In genomic region chr22:38531251-38531956, GRCh38 we compare ENCODE assay signal across 12 cellular contexts. TPM values are rescaled to one million over a fixed set of nuclear protein-coding genes. Genes with fewer than 3 reads are reported as not detected.
DNase-seq lines count a peak whose midpoint lies in the region; ATAC-seq, FAIRE-seq and TF ChIP-seq lines count a peak whose summit lies in the region.
"Had no signal": no experiment of that assay in that cellular context is flagged by ENCODE, and none has a peak within 500 bp of the region (broad histone marks: within the 10 kb centered on the region; RNA-seq: fewer than 3 reads in every experiment).

No MANE protein-coding gene starts in this region.

- TF ChIP-seq CTCF in smooth muscle cell (IDR thresholded peaks at IDR 0.05; ENCODE audit: borderline replicate concordance, insufficient read depth, poor library complexity, severe bottlenecking), result no peak
- no peak for TF ChIP-seq CTCF in HepG2 (CRISPR knock-in tag; IDR thresholded peaks at IDR 0.05)

- H4K20me1 ChIP-seq in smooth muscle cell (ENCODE audit: low read depth) (no peaks in the 10 kb centered on the region), HepG2 (ENCODE audit: insufficient read depth, low read length) (no peaks in the 10 kb centered on the region)

- H3K9me3 Mint-ChIP-seq in activated CD8-positive, alpha-beta memory T cell treated with anti-CD3 and anti-CD28 coated beads, Interleukin-2, amount 10 ng/mL, durations not matched to agents 7 days and 5 days (ENCODE audit: low read depth), result no peaks in the 10 kb centered on the region
- H3K9me3 Mint-ChIP-seq in activated naive CD4-positive, alpha-beta T cell treated with anti-CD3 and anti-CD28 coated beads, Interleukin-2, amount 50 U/mL, for 72 hours, result no peaks in the 10 kb centered on the region

- TF ChIP-seq RAD21 in HepG2 (CRISPR knock-in tag; IDR thresholded peaks at IDR 0.05), result no peak

- no peaks in the 10 kb centered on the region for H3K27me3 ChIP-seq in smooth muscle cell (ENCODE audit: low read depth)
- H3K27me3 ChIP-seq in HepG2 (ENCODE audit: control insufficient read depth in 1 of 2, insufficient read depth in 2 of 2, low read length in 2 of 2), result no peaks in the 10 kb centered on the region
- H3K27me3 ChIP-seq: MG63, transverse colon had no signal

- H3K4me3 ChIP-seq in smooth muscle cell (no peak overlapping the region), HepG2 (replicated peaks in 1 of 3; ENCODE audit: insufficient read depth in 1 of 3, low read depth in 2 of 3, low read length in 3 of 3) (no peak overlapping the region)
- H3K4me3 ChIP-seq: MG63, transverse colon had no signal

- in situ Hi-C loops in HepG2 (cut with HindIII; ENCODE audit: extremely low pct_ligation_motif_present, low pct_unique_long_range_greater_than_20kb), result no loop called here

- H3K9me3 ChIP-seq in smooth muscle cell (replicated peaks; ENCODE audit: low read depth) (no peaks in the 10 kb centered on the region), HepG2 (ENCODE audit: low read length) (no peaks in the 10 kb centered on the region)
- H3K9me3 ChIP-seq: MG63, transverse colon had no signal

- H2AFZ ChIP-seq in smooth muscle cell (ENCODE audit: low read depth), result peak overlapping the region; percentile 86
- no peak overlapping the region for H2AFZ ChIP-seq in HepG2 (ENCODE audit: low read length)

- TF ChIP-seq EP300 in HepG2 (IDR thresholded peaks at IDR 0.05; ENCODE audit: low read depth in 2 of 2, low read length in 2 of 2), result no peak
- TF ChIP-seq EP300 in HepG2 (CRISPR knock-in tag; IDR thresholded peaks at IDR 0.05; ENCODE audit: borderline replicate concordance), result no peak

- H3K9ac ChIP-seq in smooth muscle cell (ENCODE audit: low read depth) (no peak overlapping the region), HepG2 (ENCODE audit: insufficient read depth, low read depth, low read length) (no peak overlapping the region)

- H3K4me3 Mint-ChIP-seq in activated CD8-positive, alpha-beta memory T cell treated with anti-CD3 and anti-CD28 coated beads, Interleukin-2, amount 10 ng/mL, durations not matched to agents 7 days and 5 days, result peak overlapping the region; percentile 25

- FAIRE-seq in HepG2 (lab: Jason Lieb, UNC), result no peak

- intact Hi-C loops in HepG2 (cut with micrococcal nuclease; ENCODE audit: unreplicated experiment), result no loop called here

- H3K4me1 ChIP-seq in smooth muscle cell (ENCODE audit: low read depth) (no peaks in the 10 kb centered on the region), HepG2 (ENCODE audit: insufficient read depth, low read length) (no peaks in the 10 kb centered on the region)
- H3K4me1 ChIP-seq: transverse colon had no signal

- 94% methylated on average over 4 of the region's 4 CpGs for WGBS in smooth muscle cell (ENCODE audit: low lambda C conversion rate)
- WGBS in HepG2 (ENCODE audit: low lambda C conversion rate), result 58% methylated on average over 4 of the region's 4 CpGs

- TF ChIP-seq POLR2A in HepG2 (IDR thresholded peaks at IDR 0.05; ENCODE audit: insufficient read depth in 1 of 2, low read depth in 2 of 2, low read length in 2 of 2), result no peak

- POLR2A ChIA-PET in HepG2 (lab: Yijun Ruan, JAX), result no interaction called here

- H3K27ac ChIP-seq in smooth muscle cell (ENCODE audit: low read depth) (no peak overlapping the region), HepG2 (ENCODE audit: extremely low read length, insufficient read depth, low read length) (no peak overlapping the region)
- H3K27ac ChIP-seq: transverse colon had no signal

- peaks cover 7% of the 10 kb centered on the region for H3K4me1 Mint-ChIP-seq in activated CD8-positive, alpha-beta memory T cell treated with anti-CD3 and anti-CD28 coated beads, Interleukin-2, amount 10 ng/mL, durations not matched to agents 7 days and 5 days

- no peaks in the 10 kb centered on the region for H3K36me3 ChIP-seq in smooth muscle cell (ENCODE audit: low read depth)
- no peaks in the 10 kb centered on the region for H3K36me3 ChIP-seq in HepG2 (replicated peaks in 1 of 2; ENCODE audit: control insufficient read depth in 1 of 2, insufficient read depth in 2 of 2, low read length in 2 of 2)
- H3K36me3 ChIP-seq: MG63, transverse colon had no signal

- DNase-seq in activated CD8-positive, alpha-beta memory T cell treated with anti-CD3 and anti-CD28 coated beads, Interleukin-2, amount 10 ng/mL, durations not matched to agents 7 days and 5 days, result no peak
- DNase-seq in activated CD8-positive, alpha-beta memory T cell treated with anti-CD3 and anti-CD28 coated beads, Interleukin-2, amount 50 U/mL, for 4 hours, result no peak
- peak; percentile 88 for DNase-seq in NOMO-1 treated with DMSO at 0.1 percent for 48 hours (lab: John Stamatoyannopoulos, UW; ENCODE audit: unreplicated experiment)
- DNase-seq in activated naive CD4-positive, alpha-beta T cell treated with anti-CD3 and anti-CD28 coated beads, Interleukin-2, amount 50 U/mL, for 72 hours (ENCODE audit: low spot score in 2 of 2), result no peak
- no peak for DNase-seq in smooth muscle cell (lab: John Stamatoyannopoulos, UW; ENCODE audit: unreplicated experiment)
- no peak for DNase-seq in GF-D8 (lab: John Stamatoyannopoulos, UW)
- DNase-seq in stimulated activated CD4-positive, alpha-beta T cell treated with anti-CD3 and anti-CD28 coated beads, Interleukin-2, amount 100 ng/mL, for 48 hours, result no peak
- no peak for DNase-seq in HepG2 (ENCODE audit: low spot score)
- DNase-seq: MG63, NCI-H774, transverse colon had no signal

- H3K27me3 Mint-ChIP-seq in activated CD8-positive, alpha-beta memory T cell treated with anti-CD3 and anti-CD28 coated beads, Interleukin-2, amount 10 ng/mL, durations not matched to agents 7 days and 5 days, result no peaks in the 10 kb centered on the region

- peaks cover 18% of the 10 kb centered on the region for H3K36me3 Mint-ChIP-seq in activated CD8-positive, alpha-beta memory T cell treated with anti-CD3 and anti-CD28 coated beads, Interleukin-2, amount 10 ng/mL, durations not matched to agents 7 days and 5 days
- H3K36me3 Mint-ChIP-seq in activated naive CD4-positive, alpha-beta T cell treated with anti-CD3 and anti-CD28 coated beads, Interleukin-2, amount 50 U/mL, for 72 hours, result peaks cover 0 to 14% of the 10 kb centered on the region in 2 donors

- peak overlapping the region; percentile 89 for H3K27ac Mint-ChIP-seq in activated CD8-positive, alpha-beta memory T cell treated with anti-CD3 and anti-CD28 coated beads, Interleukin-2, amount 10 ng/mL, durations not matched to agents 7 days and 5 days
- peak overlapping the region; percentile 88 to 92 for H3K27ac Mint-ChIP-seq in activated naive CD4-positive, alpha-beta T cell treated with anti-CD3 and anti-CD28 coated beads, Interleukin-2, amount 50 U/mL, for 72 hours

- H3K4me2 ChIP-seq in smooth muscle cell (peak overlapping the region; percentile 4), HepG2 (ENCODE audit: low read depth, low read length) (no peak overlapping the region)

- H3F3A ChIP-seq in smooth muscle cell (ENCODE audit: low read depth), result no peaks in the 10 kb centered on the region

- H3K79me2 ChIP-seq in smooth muscle cell (ENCODE audit: low read depth) (no peaks in the 10 kb centered on the region), HepG2 (ENCODE audit: insufficient read depth, low read length) (no peaks in the 10 kb centered on the region)

- CTCF ChIA-PET in activated CD8-positive, alpha-beta memory T cell treated with anti-CD3 and anti-CD28 coated beads, Interleukin-2, amount 10 ng/mL, durations not matched to agents 7 days and 5 days (lab: Charles Lee), result interaction anchor here (0.8 to 1.2 kb wide), 3 partner anchors 32 to 41 kb away, joined by 3 to 4 read pairs (median 4); no protein-coding TSS in a partner anchor
- CTCF ChIA-PET in HepG2 (lab: Yijun Ruan, JAX; ENCODE audit: low intra/inter-chr PET ratio, low total read pairs), result no interaction called here

- ATAC-seq in activated CD8-positive, alpha-beta memory T cell treated with anti-CD3 and anti-CD28 coated beads, Interleukin-2, amount 10 ng/mL, durations not matched to agents 7 days and 5 days, result peak; percentile 53
- ATAC-seq in activated naive CD4-positive, alpha-beta T cell treated with anti-CD3 and anti-CD28 coated beads, Interleukin-2, amount 50 U/mL, for 72 hours, result peak; percentile 43 to 65
- no peak for ATAC-seq in HepG2
- ATAC-seq: sciatic nerve had no signal

- no TSS peak for BruUV-seq in HepG2 (replicated peaks; lab: Mats Ljungman, UMichigan)

RNA-seq across cellular contexts. Expression of gene DDX17, which starts 25.3 kb away (rescaled TPM):
- 100 to 1,000 TPM; 452 to 527 TPM for total RNA-seq in activated CD8-positive, alpha-beta memory T cell treated with anti-CD3 and anti-CD28 coated beads, Interleukin-2, amount 10 ng/mL, durations not matched to agents 7 days and 5 days
- 100 to 1,000 TPM; 382 to 415 TPM for total RNA-seq in activated naive CD4-positive, alpha-beta T cell treated with anti-CD3 and anti-CD28 coated beads, Interleukin-2, amount 50 U/mL, for 72 hours
- 182 and 201 TPM in 2 replicates for total RNA-seq in smooth muscle cell
- 11.5 and 22.2 TPM in 2 replicates for polyA plus RNA-seq in smooth muscle cell
- total RNA-seq in HepG2 (2016; rRNA removed; fragmentation: Illumina TruSeq; extraction: Trizol), result 238 and 251 TPM in 2 replicates
- total RNA-seq in HepG2 (2016; cell fraction: cytosol; rRNA removed; fragmentation: Illumina TruSeq; extraction: Trizol; ENCODE audit: low read depth), result 42.5 and 43.8 TPM in 2 replicates
- 229 and 234 TPM in 2 replicates for total RNA-seq in HepG2 (2016; cell fraction: insoluble cytoplasmic fraction; rRNA removed; fragmentation: Illumina TruSeq; extraction: Trizol)
- 50.6 and 57.8 TPM in 2 replicates for total RNA-seq in HepG2 (2016; cell fraction: membrane; rRNA removed; fragmentation: Illumina TruSeq; extraction: Trizol)
- total RNA-seq in HepG2 (2016; cell fraction: nucleus; rRNA removed; fragmentation: Illumina TruSeq; extraction: Trizol), result 224 and 247 TPM in 2 replicates
- polyA plus RNA-seq in HepG2 (2011; rRNA removed), result 344 and 362 TPM in 2 replicates
- 156 and 197 TPM in 2 replicates for polyA plus RNA-seq in HepG2 (2011; cell fraction: cytosol; rRNA removed)
- 920 and 1,014 TPM in 2 replicates for polyA plus RNA-seq in HepG2 (2011; cell fraction: nucleus; rRNA removed)
- polyA plus RNA-seq in HepG2 (2012), result 102 and 112 TPM in 2 replicates
- polyA plus RNA-seq in HepG2 (2016; cell fraction: cytosol; fragmentation: Illumina TruSeq; extraction: Trizol; ENCODE audit: low read depth), result 3.1 and 3.6 TPM in 2 replicates
- 120 and 135 TPM in 2 replicates for polyA plus RNA-seq in HepG2 (2016; cell fraction: insoluble cytoplasmic fraction; fragmentation: Illumina TruSeq; extraction: Trizol; ENCODE audit: low read depth)
- 11.9 and 15.1 TPM in 2 replicates for polyA plus RNA-seq in HepG2 (2016; cell fraction: membrane; fragmentation: Illumina TruSeq; extraction: Trizol; ENCODE audit: low read depth)
- 326 and 352 TPM in 2 replicates for polyA plus RNA-seq in HepG2 (2016; cell fraction: nucleus; fragmentation: Illumina TruSeq; extraction: Trizol; ENCODE audit: insufficient read depth, low read depth)
- polyA minus RNA-seq in HepG2 (2011; rRNA and poly(A)+ RNA removed; ENCODE audit: low replicate concordance), result 454 and 540 TPM in 2 replicates
- 210 and 220 TPM in 2 replicates for polyA minus RNA-seq in HepG2 (2011; cell fraction: cytosol; rRNA and poly(A)+ RNA removed)
- 473 and 556 TPM in 2 replicates for polyA minus RNA-seq in HepG2 (2011; cell fraction: nucleus; rRNA and poly(A)+ RNA removed)

RNA-seq across cellular contexts. Expression of gene DMC1, which starts 38.6 kb away (rescaled TPM):
- 10 to 100 TPM; 13.6 to 16.9 TPM for total RNA-seq in activated CD8-positive, alpha-beta memory T cell treated with anti-CD3 and anti-CD28 coated beads, Interleukin-2, amount 10 ng/mL, durations not matched to agents 7 days and 5 days
- total RNA-seq in activated naive CD4-positive, alpha-beta T cell treated with anti-CD3 and anti-CD28 coated beads, Interleukin-2, amount 50 U/mL, for 72 hours, result 10 to 100 TPM; 10.8 to 21.1 TPM
- total RNA-seq in smooth muscle cell, result 0.13 and 0.81 TPM in 2 replicates
- 0.77 and 1.1 TPM in 2 replicates for polyA plus RNA-seq in smooth muscle cell
- total RNA-seq in HepG2 (2016; rRNA removed; fragmentation: Illumina TruSeq; extraction: Trizol), result 0.28 and 0.82 TPM in 2 replicates
- total RNA-seq in HepG2 (2016; cell fraction: cytosol; rRNA removed; fragmentation: Illumina TruSeq; extraction: Trizol; ENCODE audit: low read depth), result 2.7 and 3.2 TPM in 2 replicates
- total RNA-seq in HepG2 (2016; cell fraction: insoluble cytoplasmic fraction; rRNA removed; fragmentation: Illumina TruSeq; extraction: Trizol), result 0.50 TPM in 1 of 2 replicates, not detected in the other
- 0.69 and 1.0 TPM in 2 replicates for total RNA-seq in HepG2 (2016; cell fraction: membrane; rRNA removed; fragmentation: Illumina TruSeq; extraction: Trizol)
- total RNA-seq in HepG2 (2016; cell fraction: nucleus; rRNA removed; fragmentation: Illumina TruSeq; extraction: Trizol), result not detected in 2 replicates
- not detected in 2 replicates for polyA plus RNA-seq in HepG2 (2011; rRNA removed)
- polyA plus RNA-seq in HepG2 (2011; cell fraction: cytosol; rRNA removed), result 0.10 TPM in 1 of 2 replicates, not detected in the other
- polyA plus RNA-seq in HepG2 (2011; cell fraction: nucleus; rRNA removed), result not detected in 2 replicates
- polyA plus RNA-seq in HepG2 (2012), result not detected in 2 replicates
- not detected in 2 replicates for polyA plus RNA-seq in HepG2 (2016; cell fraction: cytosol; fragmentation: Illumina TruSeq; extraction: Trizol; ENCODE audit: low read depth)
- 0.21 and 0.24 TPM in 2 replicates for polyA plus RNA-seq in HepG2 (2016; cell fraction: insoluble cytoplasmic fraction; fragmentation: Illumina TruSeq; extraction: Trizol; ENCODE audit: low read depth)
- not detected in 2 replicates for polyA plus RNA-seq in HepG2 (2016; cell fraction: membrane; fragmentation: Illumina TruSeq; extraction: Trizol; ENCODE audit: low read depth)
- polyA plus RNA-seq in HepG2 (2016; cell fraction: nucleus; fragmentation: Illumina TruSeq; extraction: Trizol; ENCODE audit: insufficient read depth, low read depth), result not detected in 2 replicates
- polyA minus RNA-seq in HepG2 (2011; rRNA and poly(A)+ RNA removed; ENCODE audit: low replicate concordance), result 0.19 TPM in 1 of 2 replicates, not detected in the other
- polyA minus RNA-seq in HepG2 (2011; cell fraction: cytosol; rRNA and poly(A)+ RNA removed), result not detected in 2 replicates
- polyA minus RNA-seq in HepG2 (2011; cell fraction: nucleus; rRNA and poly(A)+ RNA removed), result 2.4 TPM in 1 of 2 replicates, not detected in the other
